Comparison of ENCODE assay signal across 14 cellular contexts in genomic region chr21:33234618-33235520, GRCh38. TPM values are rescaled to one million over a fixed set of nuclear protein-coding genes. Genes with fewer than 3 reads are reported as not detected.
DNase-seq lines count a peak whose midpoint lies in the region; ATAC-seq and TF ChIP-seq lines count a peak whose summit lies in the region.
"Had no signal": no experiment of that assay in that cellular context is flagged by ENCODE, and none has a peak within 500 bp of the region (broad histone marks: within the 10 kb centered on the region; RNA-seq: fewer than 3 reads in every experiment).

No MANE protein-coding gene starts in this region.

- no peaks in the 10 kb centered on the region for H3K9me3 ChIP-seq in uterus
- H3K9me3 ChIP-seq: thyroid gland had no signal

- H4K20me1 ChIP-seq in KMS-11 (ENCODE audit: insufficient read depth): no peaks in the 10 kb centered on the region

- no peaks in the 10 kb centered on the region for H3K27me3 Mint-ChIP-seq in activated T-cell treated with anti-CD3 and anti-CD28 coated beads, Interleukin-2, amount 50 U/mL, for 24 hours
- no peaks in the 10 kb centered on the region for H3K27me3 Mint-ChIP-seq in central memory CD8-positive, alpha-beta T cell

- H3K27me3 ChIP-seq in KMS-11 (ENCODE audit: insufficient read depth, low read depth) (no peaks in the 10 kb centered on the region), uterus (no peaks in the 10 kb centered on the region)
- H3K27me3 ChIP-seq: hepatocyte, thyroid gland had no signal

- H3K4me3 ChIP-seq in KMS-11 (IDR thresholded peaks at IDR 0.05; ENCODE audit: insufficient read depth, low read depth, low read length) (no peak overlapping the region), uterus (no peak overlapping the region)
- H3K4me3 ChIP-seq: hepatocyte, thyroid gland had no signal

- H3K36me3 Mint-ChIP-seq in activated T-cell treated with anti-CD3 and anti-CD28 coated beads, Interleukin-2, amount 50 U/mL, for 24 hours (ENCODE audit: low read depth): peaks cover 44% of the 10 kb centered on the region
- H3K36me3 Mint-ChIP-seq in central memory CD8-positive, alpha-beta T cell (ENCODE audit: insufficient read depth): peaks cover 16% of the 10 kb centered on the region
- H3K36me3 Mint-ChIP-seq in stimulated activated effector memory CD8-positive, alpha-beta T cell treated with anti-CD3 and anti-CD28 coated beads, Interleukin-12 subunit alpha, Interleukin-12 subunit beta, amount 100 ng/mL, for 72 hours: peaks cover 41% of the 10 kb centered on the region

- TF ChIP-seq POLR2A in uterus (IDR thresholded peaks at IDR 0.05): no peak

- H3K36me3 ChIP-seq in KMS-11 (ENCODE audit: insufficient read depth) (peaks cover 3% of the 10 kb centered on the region; the same call in 1 of the 2 replicates), uterus (no peaks in the 10 kb centered on the region)
- H3K36me3 ChIP-seq: thyroid gland had no signal

- TF ChIP-seq CTCF in KMS-11 (conservative IDR thresholded peaks at IDR 0.05; ENCODE audit: low read depth, low read length) (no peak), uterus (IDR thresholded peaks at IDR 0.05) (no peak)

- no peak for ATAC-seq in central memory CD8-positive, alpha-beta T cell (replicated peaks; ENCODE audit: extremely low read depth, poor library complexity, severe bottlenecking)
- peak; percentile 8 for ATAC-seq in stimulated activated effector memory CD8-positive, alpha-beta T cell treated with anti-CD3 and anti-CD28 coated beads, Interleukin-12 subunit alpha, Interleukin-12 subunit beta, amount 100 ng/mL, for 72 hours
- no peak for ATAC-seq in HG02759 (IDR thresholded peaks at IDR 0.05; ENCODE audit: unreplicated experiment)
- ATAC-seq: left ventricle myocardium superior, SK-N-SH treated with all-trans-retinoic acid at 6 μM for 48 hours had no signal

- DNase-seq in activated T-cell treated with anti-CD3 and anti-CD28 coated beads, Interleukin-2, amount 50 U/mL, for 24 hours: no peak
- no peak for DNase-seq in activated T-cell treated with anti-CD3 and anti-CD28 coated beads for 4 hours
- DNase-seq in central memory CD8-positive, alpha-beta T cell (ENCODE audit: low spot score in 2 of 2): no peak
- DNase-seq in stimulated activated effector memory CD8-positive, alpha-beta T cell treated with anti-CD3 and anti-CD28 coated beads, Interleukin-12 subunit alpha, Interleukin-12 subunit beta, amount 100 ng/mL, for 72 hours (ENCODE audit: low spot score in 2 of 2): peak in 1 of 2 donors; percentile 37
- DNase-seq in uterus: no peak
- DNase-seq in iPS-NIHi7 (ENCODE audit: extremely low spot score): no peak
- DNase-seq: activated CD4-positive, alpha-beta T cell treated with anti-CD3 and anti-CD28 coated beads for 1 hour; left ventricle myocardium superior; small intestine; thyroid gland had no signal

- H3K27ac Mint-ChIP-seq in activated T-cell treated with anti-CD3 and anti-CD28 coated beads, Interleukin-2, amount 50 U/mL, for 24 hours: peak overlapping the region; percentile 86
- peak overlapping the region; percentile 87 for H3K27ac Mint-ChIP-seq in central memory CD8-positive, alpha-beta T cell (ENCODE audit: low read depth)
- H3K27ac Mint-ChIP-seq in stimulated activated effector memory CD8-positive, alpha-beta T cell treated with anti-CD3 and anti-CD28 coated beads, Interleukin-12 subunit alpha, Interleukin-12 subunit beta, amount 100 ng/mL, for 72 hours: peak overlapping the region; percentile 9

- peaks cover 84% of the 10 kb centered on the region for H3K79me2 ChIP-seq in KMS-11 (ENCODE audit: insufficient read depth, low read depth)

- peaks cover 85% of the 10 kb centered on the region for H3K4me1 ChIP-seq in KMS-11 (ENCODE audit: low read depth, poor library complexity, severe bottlenecking)
- H3K4me1 ChIP-seq in uterus: no peaks in the 10 kb centered on the region

- peak overlapping the region; percentile 54; the same call in 1 of the 2 replicates for H3K4me2 ChIP-seq in KMS-11
- H3K4me2 ChIP-seq: hepatocyte had no signal

- H3K4me3 Mint-ChIP-seq in activated T-cell treated with anti-CD3 and anti-CD28 coated beads, Interleukin-2, amount 50 U/mL, for 24 hours: peak overlapping the region; percentile 19
- peak overlapping the region; percentile 34 for H3K4me3 Mint-ChIP-seq in central memory CD8-positive, alpha-beta T cell
- H3K4me3 Mint-ChIP-seq in stimulated activated effector memory CD8-positive, alpha-beta T cell treated with anti-CD3 and anti-CD28 coated beads, Interleukin-12 subunit alpha, Interleukin-12 subunit beta, amount 100 ng/mL, for 72 hours: no peak overlapping the region

- intact Hi-C loops in uterus (cut with DNase I; ENCODE audit: low total_unique reads): no loop called here

- peaks cover 81% of the 10 kb centered on the region for H3K4me1 Mint-ChIP-seq in activated T-cell treated with anti-CD3 and anti-CD28 coated beads, Interleukin-2, amount 50 U/mL, for 24 hours (ENCODE audit: low read depth)
- peaks cover 85% of the 10 kb centered on the region for H3K4me1 Mint-ChIP-seq in central memory CD8-positive, alpha-beta T cell
- peaks cover 74% of the 10 kb centered on the region for H3K4me1 Mint-ChIP-seq in stimulated activated effector memory CD8-positive, alpha-beta T cell treated with anti-CD3 and anti-CD28 coated beads, Interleukin-12 subunit alpha, Interleukin-12 subunit beta, amount 100 ng/mL, for 72 hours

- no peak overlapping the region for H2AFZ ChIP-seq in KMS-11 (ENCODE audit: low read depth)
- H2AFZ ChIP-seq: hepatocyte had no signal

- no peaks in the 10 kb centered on the region for H3K9me3 Mint-ChIP-seq in activated T-cell treated with anti-CD3 and anti-CD28 coated beads, Interleukin-2, amount 50 U/mL, for 24 hours
- no peaks in the 10 kb centered on the region for H3K9me3 Mint-ChIP-seq in central memory CD8-positive, alpha-beta T cell
- H3K9me3 Mint-ChIP-seq in stimulated activated effector memory CD8-positive, alpha-beta T cell treated with anti-CD3 and anti-CD28 coated beads, Interleukin-12 subunit alpha, Interleukin-12 subunit beta, amount 100 ng/mL, for 72 hours: no peaks in the 10 kb centered on the region

- H3K9ac ChIP-seq in KMS-11: no peak overlapping the region; the same call in 1 of the 2 replicates

- peak overlapping the region; percentile 39; the same call in 1 of the 2 replicates for H3K27ac ChIP-seq in KMS-11
- H3K27ac ChIP-seq in uterus: no peak overlapping the region
- H3K27ac ChIP-seq: hepatocyte, thyroid gland had no signal

RNA-seq across cellular contexts. Expression of gene IFNAR2, which starts 5.1 kb away (rescaled TPM):
- total RNA-seq in uterus: 10 to 100 TPM in 3 of 4 donors, 1 to 10 TPM in 1; 2.4 to 38.4 (median 24.4) TPM

RNA-seq across cellular contexts. Expression of gene IL10RB, which starts 31.3 kb away (rescaled TPM):
- total RNA-seq in uterus: 10 to 100 TPM; 17.9 to 45.5 (median 27.7) TPM

Comparison
In these comparisons a context has a peak if more than half of its experiments do, and no peak if none do; other contexts are left out.
1. H3K27ac Mint-ChIP-seq: peak in every context shown above with its lines; median percentile 87 in central memory CD8-positive, alpha-beta T cell; 86 in activated T-cell treated with anti-CD3 and anti-CD28 coated beads, Interleukin-2, amount 50 U/mL, for 24 hours; 9 in stimulated activated effector memory CD8-positive, alpha-beta T cell treated with anti-CD3 and anti-CD28 coated beads, Interleukin-12 subunit alpha, Interleukin-12 subunit beta, amount 100 ng/mL, for 72 hours.